Comparison of ENCODE assay signal across 18 cellular contexts in genomic region chr3:71398157-71398836, GRCh38.
A peak's percentile ranks its signal among the peaks of the same experiment; 100 is the strongest.
DNase-seq lines count a peak whose midpoint lies in the region; ATAC-seq and TF ChIP-seq lines count a peak whose summit lies in the region.
"Had no signal": no experiment of that assay in that cellular context is flagged by ENCODE, and none has a peak within 500 bp of the region (broad histone marks: within the 10 kb centered on the region; RNA-seq: fewer than 3 reads in every experiment).

No MANE protein-coding gene starts in this region.

- no peaks in the 10 kb centered on the region for H3K36me3 Mint-ChIP-seq in activated T-helper 17 cell treated with anti-CD3 and anti-CD28 coated beads, Interleukin-2, amount 50 U/mL, for 72 hours (ENCODE audit: low read depth)
- H3K36me3 Mint-ChIP-seq in naive thymus-derived CD4-positive, alpha-beta T cell = peaks cover 2 to 23% (median 17%) of the 10 kb centered on the region in 5 donors

- in situ Hi-C loops in GM13977 (cut with MboI; ENCODE audit: low pct_unique_long_range_greater_than_20kb, low sequenced_read_pairs, unreplicated experiment) = no loop called here

- DNase-seq in NCI-H2171 treated with DMSO at 0.1 percent for 48 hours (lab: John Stamatoyannopoulos, UW) (peak; percentile 36), NCI-H2171 (lab: John Stamatoyannopoulos, UW) (no peak), GM13977 (ENCODE audit: low spot score) (peak; percentile 16)
- DNase-seq in naive thymus-derived CD4-positive, alpha-beta T cell = peak in 6 of 9 donors; percentile 49 to 73 (median 67)
- DNase-seq: activated CD8-positive, alpha-beta memory T cell treated with anti-CD3 and anti-CD28 coated beads, Interleukin-2, amount 50 U/mL, for 48 hours; GM23248; heart left ventricle; left lung; NCI-H226; right lobe of liver; T1000; tibial artery had no signal

- POLR2A ChIA-PET in naive thymus-derived CD4-positive, alpha-beta T cell (lab: Charles Lee) = interaction anchor here (0.6 to 2.4 kb wide), 10 partner anchors 9 to 81 kb away, joined by 3 to 8 read pairs (median 4); no protein-coding TSS in a partner anchor

- no peak for TF ChIP-seq CTCF in GM13977 (IDR thresholded peaks at IDR 0.05; ENCODE audit: extremely low read depth, insufficient read depth, missing control alignments)

- H3K27me3 Mint-ChIP-seq in activated T-helper 17 cell treated with anti-CD3 and anti-CD28 coated beads, Interleukin-2, amount 50 U/mL, for 72 hours = no peaks in the 10 kb centered on the region
- peaks cover 0 to 50% (median 0%) of the 10 kb centered on the region in 5 donors for H3K27me3 Mint-ChIP-seq in naive thymus-derived CD4-positive, alpha-beta T cell

- peak; percentile 80 for ATAC-seq in activated T-helper 17 cell treated with anti-CD3 and anti-CD28 coated beads, Interleukin-2, amount 50 U/mL, for 72 hours (replicated peaks)
- peak; percentile 84 for ATAC-seq in naive thymus-derived CD4-positive, alpha-beta T cell
- ATAC-seq in HG03457 (IDR thresholded peaks at IDR 0.05; ENCODE audit: unreplicated experiment) (no peak), GM19395 (IDR thresholded peaks at IDR 0.05; ENCODE audit: unreplicated experiment) (no peak), GM21786 (IDR thresholded peaks at IDR 0.05; ENCODE audit: unreplicated experiment) (no peak)
- ATAC-seq: heart left ventricle, right lobe of liver had no signal

- no peaks in the 10 kb centered on the region for H3K27me3 ChIP-seq in naive thymus-derived CD4-positive, alpha-beta T cell (ENCODE audit: control insufficient read depth in 2 of 2, insufficient read depth in 2 of 2, low read length in 2 of 2)
- H3K27me3 ChIP-seq: heart left ventricle, left lung, right lobe of liver, tibial artery had no signal

- peak overlapping the region; percentile 62 for H3K4me3 Mint-ChIP-seq in activated T-helper 17 cell treated with anti-CD3 and anti-CD28 coated beads, Interleukin-2, amount 50 U/mL, for 72 hours
- H3K4me3 Mint-ChIP-seq in naive thymus-derived CD4-positive, alpha-beta T cell = peak overlapping the region; percentile 44 to 80 (median 72)
- H3K4me3 Mint-ChIP-seq: neural crest cell had no signal

- CTCF ChIA-PET in naive thymus-derived CD4-positive, alpha-beta T cell (lab: Charles Lee) = interaction anchor here (0.9 to 1.9 kb wide), 7 partner anchors 10 to 358 kb away, joined by 3 to 8 read pairs (median 4); no protein-coding TSS in a partner anchor

- intact Hi-C loops in naive thymus-derived CD4-positive, alpha-beta T cell (cut with micrococcal nuclease) = loop anchor here (1.0 to 10.0 kb wide), 8 partner anchors 8 to 333 kb away; partner anchors contain the start of gene FOXP1 (in 1 of the 2)

- H3K4me1 Mint-ChIP-seq in activated T-helper 17 cell treated with anti-CD3 and anti-CD28 coated beads, Interleukin-2, amount 50 U/mL, for 72 hours = peaks cover 46% of the 10 kb centered on the region
- peaks cover 21 to 98% (median 88%) of the 10 kb centered on the region in 7 donors for H3K4me1 Mint-ChIP-seq in naive thymus-derived CD4-positive, alpha-beta T cell

- H3K27ac Mint-ChIP-seq in activated T-helper 17 cell treated with anti-CD3 and anti-CD28 coated beads, Interleukin-2, amount 50 U/mL, for 72 hours = peak overlapping the region; percentile 7
- H3K27ac Mint-ChIP-seq in naive thymus-derived CD4-positive, alpha-beta T cell = peak overlapping the region in 8 of 9 donors; percentile 81 to 98 (median 92)

- peak overlapping the region; percentile 86 for H3K27ac ChIP-seq in naive thymus-derived CD4-positive, alpha-beta T cell (ENCODE audit: low read depth, low read length)
- H3K27ac ChIP-seq: GM23248, heart left ventricle, HL-60, left lung, tibial artery had no signal

- H3K4me3 ChIP-seq in naive thymus-derived CD4-positive, alpha-beta T cell (ENCODE audit: low read length) = peak overlapping the region; percentile 14
- H3K4me3 ChIP-seq: GM23248, heart left ventricle, left lung, right lobe of liver, tibial artery had no signal

- no peaks in the 10 kb centered on the region for H3K36me3 ChIP-seq in naive thymus-derived CD4-positive, alpha-beta T cell (ENCODE audit: control insufficient read depth in 2 of 3, insufficient read depth in 3 of 3, low read length in 3 of 3)
- H3K36me3 ChIP-seq: heart left ventricle, left lung, right lobe of liver, tibial artery had no signal

- H3K9me3 ChIP-seq in naive thymus-derived CD4-positive, alpha-beta T cell (ENCODE audit: control insufficient read depth in 2 of 3, low read length in 3 of 3) = no peaks in the 10 kb centered on the region
- H3K9me3 ChIP-seq: heart left ventricle, left lung, right lobe of liver, tibial artery had no signal

- H3K9me3 Mint-ChIP-seq in activated T-helper 17 cell treated with anti-CD3 and anti-CD28 coated beads, Interleukin-2, amount 50 U/mL, for 72 hours = no peaks in the 10 kb centered on the region
- H3K9me3 Mint-ChIP-seq in naive thymus-derived CD4-positive, alpha-beta T cell = no peaks in the 10 kb centered on the region
- H3K9me3 Mint-ChIP-seq: neural crest cell had no signal

- H3K4me1 ChIP-seq in naive thymus-derived CD4-positive, alpha-beta T cell (ENCODE audit: control insufficient read depth in 2 of 2, insufficient read depth in 2 of 2, low read length in 2 of 2) = peaks cover 34 to 82% of the 10 kb centered on the region in 2 donors

Comparison
In these comparisons a context has a peak if more than half of its experiments do, and no peak if none do; other contexts are left out.
1. ATAC-seq: peak in activated T-helper 17 cell treated with anti-CD3 and anti-CD28 coated beads, Interleukin-2, amount 50 U/mL, for 72 hours (single experiment) and naive thymus-derived CD4-positive, alpha-beta T cell (single experiment); none in HG03457 (single experiment), GM19395 (single experiment) and GM21786 (single experiment).